ENCODE assay signal across 12 cellular contexts in genomic region chr1:208253177-208253576, GRCh38.
"Had no signal": no experiment of that assay in that cellular context is flagged by ENCODE, and none has a peak within 500 bp of the region (broad histone marks: within the 10 kb centered on the region; RNA-seq: fewer than 3 reads in every experiment).

No MANE protein-coding gene starts in this region.

- H3K9me3 Mint-ChIP-seq: activated CD4-positive, alpha-beta memory T cell treated with anti-CD3 and anti-CD28 coated beads, Interleukin-2, amount 10 ng/mL, durations not matched to agents 7 days and 5 days; stimulated activated naive CD8-positive, alpha-beta T cell treated with anti-CD3 and anti-CD28 coated beads, Interleukin-15, amount 100 ng/mL, for 72 hours had no signal

- H3K4me3 ChIP-seq: body of pancreas, esophagus muscularis mucosa, psoas muscle, transverse colon had no signal

- ATAC-seq: activated CD4-positive, alpha-beta T cell treated with anti-CD3 and anti-CD28 coated beads for 36 hours; stimulated activated naive CD8-positive, alpha-beta T cell treated with anti-CD3 and anti-CD28 coated beads, Interleukin-15, amount 100 ng/mL, for 72 hours had no signal

- H3K27ac Mint-ChIP-seq: activated CD4-positive, alpha-beta memory T cell treated with anti-CD3 and anti-CD28 coated beads, Interleukin-2, amount 10 ng/mL, durations not matched to agents 7 days and 5 days; activated CD4-positive, alpha-beta T cell treated with anti-CD3 and anti-CD28 coated beads for 36 hours had no signal

- H3K9me3 ChIP-seq: body of pancreas, esophagus muscularis mucosa, left ventricle myocardium inferior, psoas muscle, transverse colon had no signal

- H3K4me3 Mint-ChIP-seq: activated CD4-positive, alpha-beta memory T cell treated with anti-CD3 and anti-CD28 coated beads, Interleukin-2, amount 10 ng/mL, durations not matched to agents 7 days and 5 days; activated CD4-positive, alpha-beta T cell treated with anti-CD3 and anti-CD28 coated beads for 36 hours; stimulated activated naive CD8-positive, alpha-beta T cell treated with anti-CD3 and anti-CD28 coated beads, Interleukin-15, amount 100 ng/mL, for 72 hours had no signal

- H3K4me1 Mint-ChIP-seq: activated CD4-positive, alpha-beta memory T cell treated with anti-CD3 and anti-CD28 coated beads, Interleukin-2, amount 10 ng/mL, durations not matched to agents 7 days and 5 days; activated CD4-positive, alpha-beta T cell treated with anti-CD3 and anti-CD28 coated beads for 36 hours; stimulated activated naive CD8-positive, alpha-beta T cell treated with anti-CD3 and anti-CD28 coated beads, Interleukin-15, amount 100 ng/mL, for 72 hours had no signal

- DNase-seq: activated CD4-positive, alpha-beta memory T cell treated with anti-CD3 and anti-CD28 coated beads, Interleukin-2, amount 10 ng/mL, durations not matched to agents 7 days and 5 days; activated CD4-positive, alpha-beta T cell treated with anti-CD3 and anti-CD28 coated beads for 36 hours; activated CD8-positive, alpha-beta memory T cell treated with anti-CD3 and anti-CD28 coated beads, Interleukin-2, amount 50 U/mL, for 48 hours; left ventricle myocardium inferior; psoas muscle; stimulated activated CD4-positive, alpha-beta T cell treated with anti-CD3 and anti-CD28 coated beads, Interleukin-15, amount 100 ng/mL, for 24 hours; stimulated activated CD4-positive, alpha-beta T cell treated with anti-CD3 and anti-CD28 coated beads, Interleukin-4, amount 100 ng/mL, for 24 hours; stimulated activated naive CD8-positive, alpha-beta T cell treated with anti-CD3 and anti-CD28 coated beads, Interleukin-15, amount 100 ng/mL, for 72 hours; transverse colon had no signal

- H3K27ac ChIP-seq: body of pancreas, psoas muscle, transverse colon, VCaP had no signal

- H3K27me3 ChIP-seq: body of pancreas, esophagus muscularis mucosa had no signal

- H3K36me3 ChIP-seq: esophagus muscularis mucosa, left ventricle myocardium inferior, transverse colon had no signal

- H3K4me1 ChIP-seq: psoas muscle had no signal
